1 cellular context compared by ENCODE assay signal in genomic region chr17:82668631-82669099, GRCh38.
A peak's percentile ranks its signal among the peaks of the same experiment; 100 is the strongest.
TF ChIP-seq lines count a peak whose summit lies in the region.

No MANE protein-coding gene starts in this region.

TF ChIP-seq in HepG2, 621 proteins besides CTCF, POLR2A, EP300 and RAD21 (continued from another document and continues in another):
- peak; percentile 36; the same call in 1 of the 2 replicates for TF ChIP-seq ZNF770 (CRISPR knock-in tag; IDR thresholded peaks at IDR 0.05)
- TF ChIP-seq TSC22D2 (CRISPR knock-in tag; IDR thresholded peaks at IDR 0.05; ENCODE audit: borderline replicate concordance), result peak; percentile 38; the same call in 1 of the 2 replicates
- no peak for TF ChIP-seq ZNF530 (CRISPR knock-in tag; IDR thresholded peaks at IDR 0.05; ENCODE audit: low read depth)
- no peak for TF ChIP-seq HBP1 (CRISPR knock-in tag; IDR thresholded peaks at IDR 0.05; ENCODE audit: low read depth)
- no peak for TF ChIP-seq ZNF430 (CRISPR knock-in tag; IDR thresholded peaks at IDR 0.05)
- TF ChIP-seq ZNF331 (CRISPR knock-in tag; IDR thresholded peaks at IDR 0.05), result peak; percentile 44; the same call in 1 of the 2 replicates
- no peak for TF ChIP-seq ZNF672 (CRISPR knock-in tag; IDR thresholded peaks at IDR 0.05)
- TF ChIP-seq E2F1 (CRISPR knock-in tag; IDR thresholded peaks at IDR 0.05), result no peak
- no peak for TF ChIP-seq MED13 (CRISPR knock-in tag; IDR thresholded peaks at IDR 0.05)
- TF ChIP-seq TFDP2 (CRISPR knock-in tag; IDR thresholded peaks at IDR 0.05), result 0 out of 2 replicates have a peak, but pooled peaks have one; percentile 35
- 0 out of 2 replicates have a peak, but pooled peaks have one; percentile 73 for TF ChIP-seq ZHX1 (CRISPR knock-in tag; IDR thresholded peaks at IDR 0.05; ENCODE audit: low read depth)
- TF ChIP-seq SAP130 (CRISPR knock-in tag; IDR thresholded peaks at IDR 0.05; ENCODE audit: low read depth), result peak; percentile 65
- no peak for TF ChIP-seq ZBTB2 (CRISPR knock-in tag; IDR thresholded peaks at IDR 0.05; ENCODE audit: low read depth)
- TF ChIP-seq BHLHE40 (IDR thresholded peaks at IDR 0.05; ENCODE audit: low read length), result 0 out of 2 replicates have a peak, but pooled peaks have one; percentile 55
- no peak; the same call in 1 of the 2 replicates for TF ChIP-seq ZNF572 (CRISPR knock-in tag; IDR thresholded peaks at IDR 0.05)
- peak; percentile 79 for TF ChIP-seq HNRNPL (IDR thresholded peaks at IDR 0.05; ENCODE audit: low read depth, low read length)
- TF ChIP-seq CC2D1A (CRISPR knock-in tag; IDR thresholded peaks at IDR 0.05), result no peak
- peak; percentile 53; the same call in 1 of the 2 replicates for TF ChIP-seq ZNF501 (CRISPR knock-in tag; IDR thresholded peaks at IDR 0.05)
- no peak for TF ChIP-seq TRIM22 (IDR thresholded peaks at IDR 0.05)
- TF ChIP-seq ZNF276 (CRISPR knock-in tag; IDR thresholded peaks at IDR 0.05; ENCODE audit: low read depth), result no peak
- no peak for TF ChIP-seq ZNF510 (CRISPR knock-in tag; IDR thresholded peaks at IDR 0.05; ENCODE audit: low read depth)
- peak; percentile 40; the same call in 1 of the 2 replicates for TF ChIP-seq ZNF609 (CRISPR knock-in tag; IDR thresholded peaks at IDR 0.05; ENCODE audit: borderline replicate concordance)
- TF ChIP-seq ZMYM4 (CRISPR knock-in tag; IDR thresholded peaks at IDR 0.05), result peak; percentile 45; the same call in 1 of the 2 replicates
- TF ChIP-seq NAIF1 (CRISPR knock-in tag; IDR thresholded peaks at IDR 0.05; ENCODE audit: borderline replicate concordance), result no peak
- no peak for TF ChIP-seq ZFAT (CRISPR knock-in tag; conservative IDR thresholded peaks at IDR 0.05)
- TF ChIP-seq SALL1 (CRISPR knock-in tag; IDR thresholded peaks at IDR 0.05), result peak; percentile 44; the same call in 1 of the 2 replicates
- peak; percentile 64 for TF ChIP-seq MAX (IDR thresholded peaks at IDR 0.05)
- no peak for TF ChIP-seq MBNL3 (CRISPR knock-in tag; conservative IDR thresholded peaks at IDR 0.05)
- no peak for TF ChIP-seq HNF1A (IDR thresholded peaks at IDR 0.05; ENCODE audit: low read depth)
- TF ChIP-seq HNF1A (CRISPR knock-in tag; IDR thresholded peaks at IDR 0.05; ENCODE audit: borderline replicate concordance), result no peak
